Comparison of ENCODE assay signal across 8 cellular contexts in genomic region chr10:103966671-103967432, GRCh38. TPM values are rescaled to one million over a fixed set of nuclear protein-coding genes. Genes with fewer than 3 reads are reported as not detected.
DNase-seq lines count a peak whose midpoint lies in the region; ATAC-seq and TF ChIP-seq lines count a peak whose summit lies in the region.

Gene SLK, plus strand, starts transcription at chr10:103967140. Its CDS starts 606 bp downstream, at chr10:103967746.

- BruUV-seq in mammary epithelial cell (replicated peaks; lab: Mats Ljungman, UMichigan): TSS peak; percentile 72

- intact Hi-C loops in mammary epithelial cell (cut with micrococcal nuclease): loop anchor here (1.0 to 5.0 kb wide), 3 partner anchors 49 to 155 kb away; partner anchors contain the start of genes SFR1 and STN1

- peak within 1 kb of the TSS; percentile 96 for H3K9ac ChIP-seq in mammary epithelial cell (ENCODE audit: insufficient read depth, low read length)
- H3K9ac ChIP-seq in smooth muscle cell (ENCODE audit: low read depth): peak within 1 kb of the TSS; percentile 94

- no peaks in the 10 kb centered on the region for H4K20me1 ChIP-seq in mammary epithelial cell (ENCODE audit: insufficient read depth, low read length)
- H4K20me1 ChIP-seq in smooth muscle cell (ENCODE audit: low read depth): peaks cover 43% of the 10 kb centered on the region

- dilution Hi-C loops in mammary epithelial cell (cut with HindIII; ENCODE audit: low sequenced_read_pairs): no loop called here

- peak within 1 kb of the TSS; percentile 91 for H3K4me2 ChIP-seq in mammary epithelial cell (ENCODE audit: insufficient read depth, low read depth, low read length)
- peak within 1 kb of the TSS; percentile 100 for H3K4me2 ChIP-seq in smooth muscle cell

- H3K4me1 ChIP-seq in mammary epithelial cell (ENCODE audit: insufficient read depth, low read length) (peaks cover 13% of the 10 kb centered on the region), smooth muscle cell (ENCODE audit: low read depth) (peaks cover 26% of the 10 kb centered on the region)

- WGBS in mammary epithelial cell (ENCODE audit: low coverage, missing lambda C conversion rate): 2% methylated on average over 7 of the region's 90 CpGs
- under 1% methylated on average over 53 of the region's 90 CpGs for WGBS in smooth muscle cell (ENCODE audit: low lambda C conversion rate)

- CTCF ChIA-PET in mammary epithelial cell (lab: Charles Lee; ENCODE audit: low non-redundant PET): no interaction called here

- peak within 1 kb of the TSS; percentile 91 for H3K4me3 ChIP-seq in WI38 (ENCODE audit: low read depth, low read length)
- H3K4me3 ChIP-seq in mammary epithelial cell (replicated peaks in 1 of 3; ENCODE audit: insufficient read depth in 1 of 3, low read depth in 2 of 3, low read length in 3 of 3): peak within 1 kb of the TSS; percentile 69 to 99 (median 97)
- H3K4me3 ChIP-seq in smooth muscle cell: peak within 1 kb of the TSS; percentile 94

- TF ChIP-seq CTCF in WI38 (IDR thresholded peaks at IDR 0.05; ENCODE audit: low read depth, low read length) (no peak), mammary epithelial cell (conservative IDR thresholded peaks at IDR 0.05 in 1 of 2, IDR thresholded peaks at IDR 0.05 in 1 of 2; ENCODE audit: extremely low read depth in 1 of 2, insufficient read depth in 1 of 2, low read depth in 1 of 2, low read length in 2 of 2) (no peak), smooth muscle cell (IDR thresholded peaks at IDR 0.05; ENCODE audit: borderline replicate concordance, insufficient read depth, poor library complexity, severe bottlenecking) (no peak)

- H2AFZ ChIP-seq in mammary epithelial cell (ENCODE audit: low read depth, low read length): peak within 1 kb of the TSS; percentile 97
- peak within 1 kb of the TSS; percentile 100 for H2AFZ ChIP-seq in smooth muscle cell (ENCODE audit: low read depth)

- ATAC-seq in HG02973 (IDR thresholded peaks at IDR 0.05; ENCODE audit: unreplicated experiment): peak; percentile 76

- H3F3A ChIP-seq in smooth muscle cell (ENCODE audit: low read depth): no peaks in the 10 kb centered on the region

- H3K27ac ChIP-seq in mammary epithelial cell (ENCODE audit: insufficient read depth, low read depth, low read length) (peak within 1 kb of the TSS; percentile 72), smooth muscle cell (ENCODE audit: low read depth) (peak within 1 kb of the TSS; percentile 68)

- H3K27me3 ChIP-seq in mammary epithelial cell (ENCODE audit: insufficient read depth, low read length) (no peaks in the 10 kb centered on the region), smooth muscle cell (ENCODE audit: low read depth) (no peaks in the 10 kb centered on the region)

- DNase-seq in SIG-M5 treated with dmso at 0.1 percent for 504 hours (lab: John Stamatoyannopoulos, UW; ENCODE audit: unreplicated experiment) (peak; percentile 59), SIG-M5 (lab: John Stamatoyannopoulos, UW) (no peak), NCI-H2171 treated with DMSO at 0.1 percent for 48 hours (lab: John Stamatoyannopoulos, UW) (peak; percentile 64), mammary epithelial cell (peak; percentile 80), iPS-NIHi7 (ENCODE audit: extremely low spot score) (peak; percentile 73), smooth muscle cell (lab: John Stamatoyannopoulos, UW; ENCODE audit: unreplicated experiment) (peak; percentile 71)

- no peaks in the 10 kb centered on the region for H3K36me3 ChIP-seq in mammary epithelial cell (ENCODE audit: insufficient read depth, low read length)
- no peaks in the 10 kb centered on the region for H3K36me3 ChIP-seq in smooth muscle cell (ENCODE audit: low read depth)

- H3K79me2 ChIP-seq in mammary epithelial cell (ENCODE audit: insufficient read depth, low read length): peaks cover 59% of the 10 kb centered on the region
- peaks cover 43% of the 10 kb centered on the region for H3K79me2 ChIP-seq in smooth muscle cell (ENCODE audit: low read depth)

- in situ Hi-C loops in mammary epithelial cell (cut with MboI; ENCODE audit: low sequenced_read_pairs in 2 of 2): loop anchor here (5.0 to 10.0 kb wide), 2 partner anchors 52 to 75 kb away; partner anchors contain the start of gene STN1 (in 1 of the 2)

- H3K9me3 ChIP-seq in mammary epithelial cell (replicated peaks; ENCODE audit: insufficient read depth, low read length): no peaks in the 10 kb centered on the region
- no peaks in the 10 kb centered on the region for H3K9me3 ChIP-seq in smooth muscle cell (replicated peaks; ENCODE audit: low read depth)

RNA-seq across cellular contexts. Expression of gene SLK, which starts in this region (rescaled TPM):
- total RNA-seq in mammary epithelial cell: 10 to 100 TPM; 79.5 to 85.0 TPM
- 16.3 TPM for polyA plus RNA-seq in mammary epithelial cell
- polyA minus RNA-seq in mammary epithelial cell: 37.4 TPM
- 45.7 and 54.9 TPM in 2 replicates for total RNA-seq in smooth muscle cell
- polyA plus RNA-seq in smooth muscle cell: 15.5 and 16.9 TPM in 2 replicates
